In the genomic region with DNA sequence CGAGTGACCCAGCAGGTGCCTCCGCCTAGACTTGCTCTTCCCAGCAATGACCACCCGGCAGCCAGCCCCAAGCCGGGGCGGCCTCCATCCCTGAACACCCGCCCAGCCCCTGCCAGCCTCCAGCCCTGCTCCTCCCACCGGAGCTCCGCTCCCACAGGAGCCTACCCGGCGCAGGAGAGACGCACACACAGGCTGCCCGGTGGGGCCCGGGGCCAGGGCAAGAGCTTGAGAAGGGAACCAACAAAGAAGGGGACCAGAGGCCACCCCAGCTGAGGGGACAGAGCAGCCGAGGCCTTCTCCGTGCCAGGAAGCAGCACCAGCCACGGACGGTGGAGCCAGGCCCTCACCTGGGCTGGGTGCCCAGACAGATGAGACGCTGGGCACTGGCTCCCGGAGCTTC, we compare ENCODE assay signal across 12 cellular contexts. TPM values are rescaled to one million over a fixed set of nuclear protein-coding genes. Genes with fewer than 3 reads are reported as not detected.
DNase-seq lines count a peak whose midpoint lies in the region; ATAC-seq and TF ChIP-seq lines count a peak whose summit lies in the region.
"Had no signal": no experiment of that assay in that cellular context is flagged by ENCODE, and none has a peak within 500 bp of the region (broad histone marks: within the 10 kb centered on the region; RNA-seq: fewer than 3 reads in every experiment).

No MANE protein-coding gene starts in this region.

- DNase-seq in Panc1 (ENCODE audit: low read depth, low spot score), result no peak
- no peak for DNase-seq in epithelial cell of prostate (ENCODE audit: low read depth, low spot score)
- peak; percentile 66 for DNase-seq in medulla oblongata (ENCODE audit: extremely low spot score)
- DNase-seq in thoracic aorta (ENCODE audit: low spot score), result no peak
- DNase-seq in activated CD4-positive, CD25-positive, alpha-beta regulatory T cell (lab: John Stamatoyannopoulos, UW), result no peak
- no peak for DNase-seq in NCI-H1436 treated with DMSO at 0.1 percent for 48 hours (lab: John Stamatoyannopoulos, UW)
- DNase-seq: colonic mucosa, left lung, NCI-H2107 had no signal

- H3K27me3 ChIP-seq in Panc1 (ENCODE audit: control insufficient read depth, insufficient read depth, low read length) (no peaks in the 10 kb centered on the region), thoracic aorta (replicated peaks; ENCODE audit: insufficient read depth) (no peaks in the 10 kb centered on the region)
- H3K27me3 ChIP-seq: colonic mucosa, foreskin keratinocyte had no signal

- CTCF ChIA-PET in Panc1 (lab: Charles Lee), result interaction anchor here (0.7 to 1.7 kb wide), 2 partner anchors 19 to 118 kb away, joined by 3 to 14 read pairs; no protein-coding TSS in a partner anchor

- H3K4me1 ChIP-seq in Panc1 (ENCODE audit: control insufficient read depth, insufficient read depth, low read length) (peaks cover 42% of the 10 kb centered on the region), thoracic aorta (ENCODE audit: control insufficient read depth in 1 of 2, low read depth in 2 of 2) (peaks cover 23 to 75% of the 10 kb centered on the region in 2 donors)

- no peak for TF ChIP-seq CTCF in Panc1 (IDR thresholded peaks at IDR 0.05)
- TF ChIP-seq CTCF in thoracic aorta (IDR thresholded peaks at IDR 0.05), result no peak

- H3K27ac ChIP-seq in Panc1 (ENCODE audit: low read length) (peak overlapping the region; percentile 72), epithelial cell of prostate (peak overlapping the region; percentile 27), thoracic aorta (peak overlapping the region; percentile 92 to 100)
- H3K27ac ChIP-seq: colonic mucosa, foreskin keratinocyte had no signal

- in situ Hi-C loops in Panc1 (cut with HindIII; ENCODE audit: low pct_unique_long_range_greater_than_20kb, low sequenced_read_pairs), result no loop called here

- H3K4me3 ChIP-seq in Panc1 (ENCODE audit: low read depth in 2 of 2, low read length in 2 of 2), result peak overlapping the region; percentile 17 to 50
- H3K4me3 ChIP-seq in thoracic aorta, result peak overlapping the region; percentile 77
- H3K4me3 ChIP-seq: colonic mucosa, left lung had no signal

- intact Hi-C loops in Panc1 (cut with micrococcal nuclease; ENCODE audit: unreplicated experiment), result no loop called here

- no peaks in the 10 kb centered on the region for H3K9me3 ChIP-seq in Panc1 (ENCODE audit: control insufficient read depth, insufficient read depth, low read depth, low read length)
- H3K9me3 ChIP-seq in thoracic aorta, result no peaks in the 10 kb centered on the region
- H3K9me3 ChIP-seq: colonic mucosa, left lung had no signal

- no TSS peak for BruUV-seq in Panc1 (replicated peaks; lab: Mats Ljungman, UMichigan)

- no peaks in the 10 kb centered on the region for H3K36me3 ChIP-seq in Panc1 (ENCODE audit: control insufficient read depth, insufficient read depth, low read length)
- H3K36me3 ChIP-seq in thoracic aorta, result peaks cover 6% of the 10 kb centered on the region
- H3K36me3 ChIP-seq: colonic mucosa had no signal

- ATAC-seq in Panc1 (peak; percentile 62), thoracic aorta (ENCODE audit: insufficient number of reproducible peaks, low FRiP score, low read depth) (no peak), HG03460 (IDR thresholded peaks at IDR 0.05; ENCODE audit: unreplicated experiment) (no peak)
- ATAC-seq: left lung had no signal

- POLR2A ChIA-PET in Panc1 (lab: Charles Lee), result interaction anchor here (0.6 to 0.7 kb wide), 2 partner anchors 14 to 76 kb away, joined by 3 to 5 read pairs; a partner anchor contains a TSS

RNA-seq across cellular contexts. Expression of a gene that starts 13.8 kb away (rescaled TPM):
- total RNA-seq in Panc1 (2021; ENCODE audit: unreplicated experiment) (279 TPM), thoracic aorta (1,000 to 10,000 TPM in 1 of 2 donors, 100 to 1,000 TPM in 1; 838 to 1,071 TPM)
- polyA plus RNA-seq in Panc1 (2012; ENCODE audit: insufficient read length), result 412 TPM

RNA-seq across cellular contexts. Expression of a gene that starts 26.6 kb away (rescaled TPM):
- 92.2 TPM for total RNA-seq in Panc1 (2021; ENCODE audit: unreplicated experiment)
- polyA plus RNA-seq in Panc1 (2012; ENCODE audit: insufficient read length), result 136 TPM
- not detected for total RNA-seq in thoracic aorta
- total RNA-seq: T-helper 2 cell treated with Interferon-gamma antibody and Interleukin-4, amounts not matched to agents 100 ng/mL and 5 ng/mL, for 36 hours had no signal

RNA-seq across cellular contexts. Expression of a gene that starts 33.7 kb away (rescaled TPM):
- total RNA-seq in Panc1 (2021; ENCODE audit: unreplicated experiment) (108 TPM), thoracic aorta (10 to 100 TPM; 34.1 to 54.8 TPM)
- 116 TPM for polyA plus RNA-seq in Panc1 (2012; ENCODE audit: insufficient read length)

Comparison
In these comparisons a context has a peak if more than half of its experiments do, and no peak if none do; other contexts are left out.
1. H3K27ac ChIP-seq: peak in every context shown above with its lines; median percentile 96 in thoracic aorta; 72 in Panc1; 27 in epithelial cell of prostate.
2. RNA of a gene that starts 26.6 kb away (total RNA-seq): 92.2 TPM in Panc1 (single experiment); not detected in thoracic aorta; every median in the first group is over 10 times any median in the second.